8 cellular contexts compared by ENCODE assay signal in genomic region chr17:410674-411401, GRCh38. TPM values are rescaled to one million over a fixed set of nuclear protein-coding genes. Genes with fewer than 3 reads are reported as not detected.
DNase-seq lines count a peak whose midpoint lies in the region; ATAC-seq lines count a peak whose summit lies in the region.

No MANE protein-coding gene starts in this region.

- H3K27me3 ChIP-seq in right cardiac atrium (ENCODE audit: control insufficient read depth, insufficient read depth) (no peaks in the 10 kb centered on the region), skeletal muscle tissue (ENCODE audit: control insufficient read depth in 3 of 3, insufficient read depth in 3 of 3, low read length in 3 of 3) (no peaks in the 10 kb centered on the region)

- peaks cover 58% of the 10 kb centered on the region for H3K4me1 Mint-ChIP-seq in activated naive CD8-positive, alpha-beta T cell treated with anti-CD3 and anti-CD28 coated beads, Interleukin-2, amount 50 U/mL, for 24 hours

- H3K9me3 Mint-ChIP-seq in activated naive CD8-positive, alpha-beta T cell treated with anti-CD3 and anti-CD28 coated beads, Interleukin-2, amount 50 U/mL, for 24 hours: peaks cover 4% of the 10 kb centered on the region

- peaks cover 0 to 5% (median 0%) of the 10 kb centered on the region in 3 donors for H3K36me3 ChIP-seq in skeletal muscle tissue (ENCODE audit: control insufficient read depth in 3 of 3, insufficient read depth in 3 of 3, low read length in 3 of 3)

- H3K4me3 Mint-ChIP-seq in activated naive CD8-positive, alpha-beta T cell treated with anti-CD3 and anti-CD28 coated beads, Interleukin-2, amount 50 U/mL, for 24 hours: peak overlapping the region; percentile 96

- H3K27me3 Mint-ChIP-seq in activated naive CD8-positive, alpha-beta T cell treated with anti-CD3 and anti-CD28 coated beads, Interleukin-2, amount 50 U/mL, for 24 hours: peaks cover 8% of the 10 kb centered on the region

- peak overlapping the region; percentile 100 for H3K27ac Mint-ChIP-seq in activated naive CD8-positive, alpha-beta T cell treated with anti-CD3 and anti-CD28 coated beads, Interleukin-2, amount 50 U/mL, for 24 hours

- intact Hi-C loops in right cardiac atrium (cut with DNase I): loop anchor here (5.0 kb wide), 2 partner anchors 286 to 291 kb away; no protein-coding TSS in a partner anchor

- H3K9me3 ChIP-seq in right cardiac atrium (ENCODE audit: control insufficient read depth, low read length) (no peaks in the 10 kb centered on the region), skeletal muscle tissue (ENCODE audit: control insufficient read depth in 3 of 3, low read length in 3 of 3) (no peaks in the 10 kb centered on the region)

- peaks cover 14% of the 10 kb centered on the region for H3K36me3 Mint-ChIP-seq in activated naive CD8-positive, alpha-beta T cell treated with anti-CD3 and anti-CD28 coated beads, Interleukin-2, amount 50 U/mL, for 24 hours (ENCODE audit: low read depth)

- ATAC-seq in GM21619 (IDR thresholded peaks at IDR 0.05; ENCODE audit: unreplicated experiment) (peak; percentile 12), right cardiac atrium (peak; percentile 23 to 34), GM21423 (IDR thresholded peaks at IDR 0.05; ENCODE audit: unreplicated experiment) (no peak), HG02840 (IDR thresholded peaks at IDR 0.05; ENCODE audit: low FRiP score, unreplicated experiment) (no peak)
- ATAC-seq in activated naive CD8-positive, alpha-beta T cell treated with anti-CD3 and anti-CD28 coated beads, Interleukin-2, amount 50 U/mL, for 24 hours: peak; percentile 75

- H3K4me3 ChIP-seq in right cardiac atrium (ENCODE audit: low read length) (peak overlapping the region; percentile 67), skeletal muscle tissue (ENCODE audit: low read length in 3 of 3) (peak overlapping the region; percentile 77 to 87 (median 82))

- H3K27ac ChIP-seq in right cardiac atrium (ENCODE audit: low read length): peak overlapping the region; percentile 17
- H3K27ac ChIP-seq in skeletal muscle tissue (ENCODE audit: low read depth, low read length): peak overlapping the region; percentile 46

- H3K9ac ChIP-seq in skeletal muscle tissue (ENCODE audit: low read depth in 1 of 3, low read length in 3 of 3): peak overlapping the region; percentile 75 to 90 (median 84)

- H3K4me1 ChIP-seq in right cardiac atrium (ENCODE audit: control insufficient read depth, insufficient read depth, low read length) (no peaks in the 10 kb centered on the region), skeletal muscle tissue (ENCODE audit: control insufficient read depth in 3 of 3, insufficient read depth in 3 of 3, low read length in 3 of 3) (peaks cover 15 to 31% (median 19%) of the 10 kb centered on the region in 3 donors)

- WGBS in right cardiac atrium: 20% methylated on average over 20 of the region's 20 CpGs

- DNase-seq in A172 (ENCODE audit: low spot score): peak; percentile 25
- DNase-seq in RPMI7951 (ENCODE audit: low read depth): peak; percentile 32
- peak; percentile 58 for DNase-seq in activated naive CD8-positive, alpha-beta T cell treated with anti-CD3 and anti-CD28 coated beads, Interleukin-2, amount 50 U/mL, for 24 hours
- peak in 1 of 3 donors; percentile 64 for DNase-seq in right cardiac atrium

RNA-seq across cellular contexts. Expression of gene RFLNB, which starts 34.9 kb away (rescaled TPM):
- 89.1 and 96.9 TPM in 2 replicates for total RNA-seq in A172 (2014; rRNA removed; shearing (Covaris generic))
- 25.3 and 28.5 TPM in 2 replicates for total RNA-seq in RPMI7951 (2014; rRNA removed; shearing (Covaris generic))
- 10 to 100 TPM; 14.0 to 28.7 (median 17.2) TPM for total RNA-seq in right cardiac atrium
- polyA plus RNA-seq in right cardiac atrium: 19.2 TPM
- 25.6 TPM for total RNA-seq in skeletal muscle tissue

RNA-seq across cellular contexts. Expression of gene RPH3AL, which starts 58.2 kb away (rescaled TPM):
- total RNA-seq in A172 (2014; rRNA removed; shearing (Covaris generic)): 3.9 and 6.6 TPM in 2 replicates
- total RNA-seq in RPMI7951 (2014; rRNA removed; shearing (Covaris generic)): 0.78 and 1.2 TPM in 2 replicates
- total RNA-seq in right cardiac atrium (10 to 100 TPM in 2 of 4 donors, 1 to 10 TPM in 2; 4.7 to 11.5 (median 10.2) TPM), skeletal muscle tissue (1.6 TPM)
- 6.7 TPM for polyA plus RNA-seq in right cardiac atrium

Comparison
In these comparisons a context has a peak if more than half of its experiments do, and no peak if none do; other contexts are left out.
1. ATAC-seq: peak in GM21619 (single experiment), activated naive CD8-positive, alpha-beta T cell treated with anti-CD3 and anti-CD28 coated beads, Interleukin-2, amount 50 U/mL, for 24 hours (single experiment) and right cardiac atrium (2 of 2); none in GM21423 (single experiment) and HG02840 (single experiment).